1 cellular context compared by ENCODE assay signal in the genomic region with DNA sequence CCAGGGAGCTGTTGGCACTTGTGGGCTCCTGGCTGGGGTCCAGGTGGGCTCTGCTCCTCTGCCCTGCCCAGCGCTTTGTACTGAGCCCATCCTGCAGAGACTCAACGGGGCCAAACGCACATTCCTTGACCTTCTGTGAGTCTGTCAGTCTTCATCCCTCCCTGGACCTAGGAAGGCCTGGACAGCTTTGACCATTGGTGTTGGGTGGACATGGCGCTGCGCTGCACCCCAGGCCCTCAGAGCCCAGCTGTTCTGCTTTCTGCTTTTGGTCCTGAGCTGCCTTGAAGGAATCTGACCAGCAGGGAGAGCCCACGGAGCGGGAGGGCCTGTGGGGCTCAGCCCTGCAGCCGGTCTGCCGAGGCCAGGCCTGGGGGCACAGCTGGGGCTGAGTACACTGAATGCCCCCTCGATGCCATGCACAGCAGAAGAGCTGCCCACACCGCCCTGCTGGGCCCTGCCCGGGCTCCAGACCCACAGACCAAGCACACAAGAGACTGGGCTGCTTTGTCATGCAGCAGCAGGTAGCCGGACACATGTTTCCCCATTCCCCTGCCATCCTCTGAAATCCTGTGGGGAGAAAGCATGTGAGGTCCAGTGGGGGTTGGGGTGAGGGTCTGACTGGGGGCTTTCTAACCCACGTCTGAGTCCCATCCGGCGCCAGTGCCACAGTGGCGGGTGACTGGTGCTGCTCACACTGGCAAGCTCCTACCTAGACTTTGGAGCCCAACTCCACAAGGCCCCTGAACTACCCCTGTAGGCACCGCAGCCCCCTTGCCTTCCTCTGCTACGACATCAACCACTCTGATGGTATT.
TF ChIP-seq lines count a peak whose summit lies in the region.

No MANE protein-coding gene starts in this region.

TF ChIP-seq in GM23338, 12 proteins besides CTCF, POLR2A, EP300 and RAD21 (continued from another document):
- no peak for TF ChIP-seq ZNF462 (CRISPR knock-in tag; IDR thresholded peaks at IDR 0.05)
- TF ChIP-seq, protein P1, sequence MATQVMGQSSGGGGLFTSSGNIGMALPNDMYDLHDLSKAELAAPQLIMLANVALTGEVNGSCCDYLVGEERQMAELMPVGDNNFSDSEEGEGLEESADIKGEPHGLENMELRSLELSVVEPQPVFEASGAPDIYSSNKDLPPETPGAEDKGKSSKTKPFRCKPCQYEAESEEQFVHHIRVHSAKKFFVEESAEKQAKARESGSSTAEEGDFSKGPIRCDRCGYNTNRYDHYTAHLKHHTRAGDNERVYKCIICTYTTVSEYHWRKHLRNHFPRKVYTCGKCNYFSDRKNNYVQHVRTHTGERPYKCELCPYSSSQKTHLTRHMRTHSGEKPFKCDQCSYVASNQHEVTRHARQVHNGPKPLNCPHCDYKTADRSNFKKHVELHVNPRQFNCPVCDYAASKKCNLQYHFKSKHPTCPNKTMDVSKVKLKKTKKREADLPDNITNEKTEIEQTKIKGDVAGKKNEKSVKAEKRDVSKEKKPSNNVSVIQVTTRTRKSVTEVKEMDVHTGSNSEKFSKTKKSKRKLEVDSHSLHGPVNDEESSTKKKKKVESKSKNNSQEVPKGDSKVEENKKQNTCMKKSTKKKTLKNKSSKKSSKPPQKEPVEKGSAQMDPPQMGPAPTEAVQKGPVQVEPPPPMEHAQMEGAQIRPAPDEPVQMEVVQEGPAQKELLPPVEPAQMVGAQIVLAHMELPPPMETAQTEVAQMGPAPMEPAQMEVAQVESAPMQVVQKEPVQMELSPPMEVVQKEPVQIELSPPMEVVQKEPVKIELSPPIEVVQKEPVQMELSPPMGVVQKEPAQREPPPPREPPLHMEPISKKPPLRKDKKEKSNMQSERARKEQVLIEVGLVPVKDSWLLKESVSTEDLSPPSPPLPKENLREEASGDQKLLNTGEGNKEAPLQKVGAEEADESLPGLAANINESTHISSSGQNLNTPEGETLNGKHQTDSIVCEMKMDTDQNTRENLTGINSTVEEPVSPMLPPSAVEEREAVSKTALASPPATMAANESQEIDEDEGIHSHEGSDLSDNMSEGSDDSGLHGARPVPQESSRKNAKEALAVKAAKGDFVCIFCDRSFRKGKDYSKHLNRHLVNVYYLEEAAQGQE (IDR thresholded peaks at IDR 0.05; ENCODE audit: unreplicated experiment) = no peak
- TF ChIP-seq EZH2 (IDR thresholded peaks at IDR 0.05; ENCODE audit: low read depth, unreplicated experiment) = no peak
- TF ChIP-seq CREB1 (CRISPR knock-in tag; IDR thresholded peaks at IDR 0.05; ENCODE audit: low read depth) = no peak
- no peak for TF ChIP-seq POLR2AphosphoS5 (IDR thresholded peaks at IDR 0.05; ENCODE audit: low read depth)
- TF ChIP-seq ETS1 (IDR thresholded peaks at IDR 0.05) = no peak
